ENCODE assay signal across 19 cellular contexts in the genomic region with DNA sequence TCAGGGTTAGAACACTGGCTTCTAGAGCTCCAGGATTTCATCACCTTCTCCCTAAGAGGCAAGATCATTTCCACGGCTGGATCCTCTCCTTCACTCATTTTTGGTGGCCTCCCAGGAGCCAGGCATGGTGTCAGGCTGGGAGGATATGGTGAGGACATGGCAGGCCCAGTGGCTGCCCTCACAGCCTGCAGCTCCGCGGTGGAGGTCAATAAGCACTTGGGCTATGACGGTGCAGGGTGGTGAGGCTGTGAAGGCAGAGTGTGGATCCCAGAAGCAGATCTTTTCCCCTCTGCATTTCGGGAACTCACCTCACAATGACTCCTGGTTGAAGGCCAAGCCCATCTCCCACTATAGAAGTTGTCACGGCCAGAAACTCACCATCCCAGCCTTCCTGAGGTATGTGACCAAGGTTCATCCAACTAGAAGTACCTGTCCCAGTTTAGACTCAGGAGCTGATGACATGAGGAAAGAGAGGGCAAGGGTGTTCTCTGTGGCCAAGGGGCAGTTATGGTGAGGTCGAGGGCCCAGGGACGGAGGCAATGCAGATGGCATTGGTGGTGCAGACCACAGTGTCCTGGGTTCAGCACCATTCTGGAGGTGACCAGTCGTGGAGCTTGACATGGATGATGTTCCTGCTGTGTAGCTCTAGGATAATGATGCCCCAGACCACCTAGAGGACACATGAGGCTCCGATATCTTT.
"Had no signal": no experiment of that assay in that cellular context is flagged by ENCODE, and none has a peak within 500 bp of the region (broad histone marks: within the 10 kb centered on the region; RNA-seq: fewer than 3 reads in every experiment).

No MANE protein-coding gene starts in this region.

- H3K36me3 Mint-ChIP-seq: activated naive CD4-positive, alpha-beta T cell treated with anti-CD3 and anti-CD28 coated beads, Interleukin-2, amount 50 U/mL, for 24 hours had no signal

- DNase-seq: activated CD4-positive, alpha-beta T cell treated with anti-CD3 and anti-CD28 coated beads for 48 hours; activated CD4-positive, alpha-beta T cell treated with anti-CD3 and anti-CD28 coated beads, Interleukin-2, amount 50 U/mL, for 4 hours; activated CD4-positive, CD25-positive, alpha-beta regulatory T cell treated with anti-CD3 and anti-CD28 coated beads, Interleukin-2, amount 50 U/mL, for 72 hours; activated T-cell treated with anti-CD3 and anti-CD28 coated beads, Interleukin-2, amount 50 U/mL, for 1 hour; aorta; caudate nucleus; MM.1S; NCI-H1105; NCI-H1436; NCI-H1694 treated with DMSO at 0.1 percent for 48 hours; NCI-H2029 treated with DMSO at 0.1 percent for 48 hours; NCI-H510A treated with DMSO at 0.1 percent for 48 hours; NK-92 treated with Interleukin-12 subunit alpha and Interleukin-12 subunit beta, amount 100 ng/mL, for 24 hours; SHP77 had no signal

- H3K27me3 Mint-ChIP-seq: activated naive CD4-positive, alpha-beta T cell treated with anti-CD3 and anti-CD28 coated beads, Interleukin-2, amount 50 U/mL, for 24 hours had no signal

- H3K4me3 Mint-ChIP-seq: activated naive CD4-positive, alpha-beta T cell treated with anti-CD3 and anti-CD28 coated beads, Interleukin-2, amount 50 U/mL, for 24 hours; T-helper 1 cell treated with Interleukin-12 subunit alpha and Interleukin-12 subunit beta and Interleukin-4 antibody, amounts not matched to agents 30 μg/mL and 1 μg/mL, for 36 hours had no signal

- H3K36me3 ChIP-seq: breast epithelium, SJSA1 had no signal

- H3K4me1 ChIP-seq: breast epithelium, SJSA1 had no signal

- H3K27ac Mint-ChIP-seq: activated naive CD4-positive, alpha-beta T cell treated with anti-CD3 and anti-CD28 coated beads, Interleukin-2, amount 50 U/mL, for 24 hours; T-helper 1 cell treated with Interleukin-12 subunit alpha and Interleukin-12 subunit beta and Interleukin-4 antibody, amounts not matched to agents 30 μg/mL and 1 μg/mL, for 36 hours had no signal

- H3K9me3 Mint-ChIP-seq: activated naive CD4-positive, alpha-beta T cell treated with anti-CD3 and anti-CD28 coated beads, Interleukin-2, amount 50 U/mL, for 24 hours; T-helper 1 cell treated with Interleukin-12 subunit alpha and Interleukin-12 subunit beta and Interleukin-4 antibody, amounts not matched to agents 30 μg/mL and 1 μg/mL, for 36 hours had no signal

- H3K4me3 ChIP-seq: breast epithelium, SJSA1 had no signal

- H3K27ac ChIP-seq: breast epithelium, SJSA1 had no signal

- H3K27me3 ChIP-seq: breast epithelium, SJSA1 had no signal

- H3K9me3 ChIP-seq: breast epithelium, SJSA1 had no signal

- FAIRE-seq: RCC 7860 had no signal

- H3K4me1 Mint-ChIP-seq: activated naive CD4-positive, alpha-beta T cell treated with anti-CD3 and anti-CD28 coated beads, Interleukin-2, amount 50 U/mL, for 24 hours had no signal
